9 cellular contexts compared by ENCODE assay signal in genomic region chr10:50622497-50623298, GRCh38. TPM values are rescaled to one million over a fixed set of nuclear protein-coding genes. Genes with fewer than 3 reads are reported as not detected.
DNase-seq lines count a peak whose midpoint lies in the region; ATAC-seq, FAIRE-seq and TF ChIP-seq lines count a peak whose summit lies in the region.
"Had no signal": no experiment of that assay in that cellular context is flagged by ENCODE, and none has a peak within 500 bp of the region (broad histone marks: within the 10 kb centered on the region; RNA-seq: fewer than 3 reads in every experiment).

No MANE protein-coding gene starts in this region.

- POLR2A ChIA-PET in activated CD8-positive, alpha-beta T cell treated with anti-CD3 and anti-CD28 coated beads, Interleukin-2, amount 10 ng/mL, durations not matched to agents 7 days and 5 days (lab: Charles Lee): interaction anchor here (1.1 to 1.9 kb wide), 3 partner anchors 14 to 205 kb away, joined by 4 to 8 read pairs (median 7); no protein-coding TSS in a partner anchor
- POLR2A ChIA-PET in H1 (lab: Charles Lee; ENCODE audit: partially characterized antibody): interaction anchor here (0.5 to 2.0 kb wide), 7 partner anchors 9 to 63 kb away, joined by 3 to 5 read pairs (median 3); no protein-coding TSS in a partner anchor

- H4K5ac ChIP-seq in H1 (ENCODE audit: insufficient read length, low read depth, low read length): no peak overlapping the region

- H3K56ac ChIP-seq in H1 (replicated peaks; ENCODE audit: insufficient read length, low read depth, low read length): no peak overlapping the region

- TF ChIP-seq POLR2A in H1 (IDR thresholded peaks at IDR 0.05; ENCODE audit: control extremely low read depth in 1 of 2, low read depth in 2 of 2, low read length in 2 of 2): no peak

- TF ChIP-seq RAD21 in H1 (IDR thresholded peaks at IDR 0.05 in 1 of 2, conservative IDR thresholded peaks at IDR 0.05 in 1 of 2; ENCODE audit: low read depth in 2 of 2, low read length in 2 of 2): 0 out of 4 replicates have a peak, but pooled peaks of 1 of the 2 experiments have one; percentile 0

- H2BK15ac ChIP-seq in H1 (ENCODE audit: low read length): no peak overlapping the region

- peak overlapping the region; percentile 88 to 100 for H3K4me2 ChIP-seq in H1 (ENCODE audit: insufficient read depth in 1 of 2, low read depth in 2 of 2, low read length in 2 of 2)

- no peak overlapping the region for H3K23ac ChIP-seq in H1 (ENCODE audit: insufficient read length)

- TF ChIP-seq CTCF in LNCaP clone FGC (IDR thresholded peaks at IDR 0.05; ENCODE audit: control insufficient read depth, extremely low read depth, insufficient read depth) (0 out of 2 replicates have a peak, but pooled peaks have one; percentile 7), H1 (IDR thresholded peaks at IDR 0.05; ENCODE audit: control extremely low read depth in 1 of 3, insufficient read depth in 1 of 3, low read depth in 1 of 3, low read length in 3 of 3) (no peak)

- no peaks in the 10 kb centered on the region for H3K36me3 ChIP-seq in H1 (ENCODE audit: control insufficient read depth in 2 of 4, insufficient read depth in 4 of 4, low read length in 3 of 4)
- peaks cover 0 to 3% of the 10 kb centered on the region in 2 donors for H3K36me3 ChIP-seq in stomach smooth muscle (ENCODE audit: control insufficient read depth in 2 of 2, insufficient read depth in 2 of 2, low read length in 2 of 2)

- H4K20me1 ChIP-seq in H1 (replicated peaks in 1 of 2; ENCODE audit: control insufficient read depth in 1 of 2, insufficient read depth in 2 of 2, low read length in 2 of 2): peaks cover 2 to 10% of the 10 kb centered on the region in 2 experiments

- no peak overlapping the region for H2AK5ac ChIP-seq in H1 (ENCODE audit: low read depth, low read length)

- H3K79me1 ChIP-seq in H1 (ENCODE audit: low read depth, low read length): peaks cover 2% of the 10 kb centered on the region; the same call in 1 of the 2 replicates

- no peak for FAIRE-seq in H1 (lab: Jason Lieb, UNC)
- FAIRE-seq: TTC549 had no signal

- ATAC-seq in activated CD8-positive, alpha-beta T cell treated with anti-CD3 and anti-CD28 coated beads, Interleukin-2, amount 10 ng/mL, durations not matched to agents 7 days and 5 days: no peak
- ATAC-seq in memory B cell (ENCODE audit: low read depth) (peak; percentile 3), GM18867 (IDR thresholded peaks at IDR 0.05; ENCODE audit: unreplicated experiment) (no peak), GM18511 (IDR thresholded peaks at IDR 0.05; ENCODE audit: unreplicated experiment) (no peak)

- no peak overlapping the region for H2BK120ac ChIP-seq in H1 (replicated peaks; ENCODE audit: low read depth, low read length)

- 3% methylated on average over 33 of the region's 50 CpGs; no CpG with 5 or more reads in 1 of the 2 experiments for WGBS in H1 (ENCODE audit: extremely low coverage in 1 of 2, insufficient coverage in 1 of 2, insufficient read length in 1 of 2, insufficient replicate concordance in 2 of 2, low coverage in 1 of 2, low lambda C conversion rate in 2 of 2, missing lambda C conversion rate in 1 of 2), 2 experiments

- CTCF ChIA-PET in activated CD8-positive, alpha-beta T cell treated with anti-CD3 and anti-CD28 coated beads, Interleukin-2, amount 10 ng/mL, durations not matched to agents 7 days and 5 days (lab: Charles Lee): interaction anchor here (0.6 to 3.5 kb wide), 16 partner anchors 10 to 1088 kb away, joined by 3 to 19 read pairs (median 6); no protein-coding TSS in a partner anchor
- CTCF ChIA-PET in H1 (lab: Charles Lee; ENCODE audit: partially characterized antibody): interaction anchor here (0.9 to 3.2 kb wide), 10 partner anchors 10 to 70 kb away, joined by 3 to 19 read pairs (median 5); no protein-coding TSS in a partner anchor

- no peaks in the 10 kb centered on the region for H3K27me3 Mint-ChIP-seq in activated CD8-positive, alpha-beta T cell treated with anti-CD3 and anti-CD28 coated beads, Interleukin-2, amount 10 ng/mL, durations not matched to agents 7 days and 5 days (ENCODE audit: low read depth)
- no peaks in the 10 kb centered on the region for H3K27me3 Mint-ChIP-seq in memory B cell

- H3K27ac ChIP-seq in H1 (ENCODE audit: low read depth, low read length) (no peak overlapping the region), stomach smooth muscle (ENCODE audit: low read length) (peak overlapping the region; percentile 100)

- no peaks in the 10 kb centered on the region for H3K9me3 Mint-ChIP-seq in activated CD8-positive, alpha-beta T cell treated with anti-CD3 and anti-CD28 coated beads, Interleukin-2, amount 10 ng/mL, durations not matched to agents 7 days and 5 days (ENCODE audit: insufficient read depth)
- no peaks in the 10 kb centered on the region for H3K9me3 Mint-ChIP-seq in memory B cell

- peaks cover 52% of the 10 kb centered on the region for H3K4me1 Mint-ChIP-seq in activated CD8-positive, alpha-beta T cell treated with anti-CD3 and anti-CD28 coated beads, Interleukin-2, amount 10 ng/mL, durations not matched to agents 7 days and 5 days (ENCODE audit: low read depth)
- peaks cover 34% of the 10 kb centered on the region for H3K4me1 Mint-ChIP-seq in memory B cell

- H3K27ac Mint-ChIP-seq in activated CD8-positive, alpha-beta T cell treated with anti-CD3 and anti-CD28 coated beads, Interleukin-2, amount 10 ng/mL, durations not matched to agents 7 days and 5 days: peak overlapping the region; percentile 93
- peak overlapping the region; percentile 94 for H3K27ac Mint-ChIP-seq in memory B cell

- peak overlapping the region; percentile 89 for H3K4me3 ChIP-seq in LNCaP clone FGC (ENCODE audit: low read depth, low read length)
- peak overlapping the region; percentile 65 to 88 (median 76) for H3K4me3 ChIP-seq in H1 (ENCODE audit: extremely low read depth in 1 of 4, insufficient read depth in 2 of 4, low read depth in 3 of 4, low read length in 4 of 4)
- peak overlapping the region; percentile 55 to 97 for H3K4me3 ChIP-seq in stomach smooth muscle (ENCODE audit: low read length in 2 of 2)

- H3K4me1 ChIP-seq in H1 (replicated peaks in 1 of 4; ENCODE audit: control insufficient read depth in 3 of 4, insufficient read depth in 4 of 4, low read length in 3 of 4): peaks cover 11 to 25% (median 19%) of the 10 kb centered on the region in 4 experiments
- peaks cover 38% of the 10 kb centered on the region for H3K4me1 ChIP-seq in stomach smooth muscle (ENCODE audit: control insufficient read depth, insufficient read depth, low read length)

- TF ChIP-seq EP300 in H1 (IDR thresholded peaks at IDR 0.05; ENCODE audit: borderline replicate concordance in 1 of 2, low read depth in 2 of 2, low read length in 2 of 2): no peak

- no peak overlapping the region for H3K14ac ChIP-seq in H1 (ENCODE audit: insufficient read length)

- DNase-seq in DMS114 treated with DMSO at 0.1 percent for 48 hours (lab: John Stamatoyannopoulos, UW; ENCODE audit: unreplicated experiment): peak; percentile 9
- no peak for DNase-seq in LNCaP clone FGC (ENCODE audit: low read depth)
- DNase-seq in activated CD8-positive, alpha-beta T cell treated with anti-CD3 and anti-CD28 coated beads, Interleukin-2, amount 10 ng/mL, durations not matched to agents 7 days and 5 days: peak; percentile 45
- no peak for DNase-seq in H1 (ENCODE audit: low read depth in 1 of 2, low spot score in 2 of 2)
- peak; percentile 20 to 59 for DNase-seq in memory B cell (ENCODE audit: low spot score in 2 of 2)

- no peak overlapping the region for H3K4ac ChIP-seq in H1 (replicated peaks; ENCODE audit: insufficient read length, low read depth, low read length)

- no peak overlapping the region for H4K91ac ChIP-seq in H1 (replicated peaks; ENCODE audit: insufficient read length, low read length)

- H3K79me2 ChIP-seq in H1 (ENCODE audit: control insufficient read depth in 1 of 2, insufficient read depth in 2 of 2, low read length in 2 of 2): peaks cover 0 to 43% of the 10 kb centered on the region in 2 experiments; a peak in 2 of 4 replicates

- peaks cover 17% of the 10 kb centered on the region for H3K23me2 ChIP-seq in H1 (ENCODE audit: low read depth, low read length)

- H3K4me3 Mint-ChIP-seq in activated CD8-positive, alpha-beta T cell treated with anti-CD3 and anti-CD28 coated beads, Interleukin-2, amount 10 ng/mL, durations not matched to agents 7 days and 5 days: peak overlapping the region; percentile 92
- H3K4me3 Mint-ChIP-seq in memory B cell: peak overlapping the region; percentile 98

- H4K8ac ChIP-seq in H1 (ENCODE audit: extremely low read depth, insufficient read depth, low read length): no peak overlapping the region

- H2BK5ac ChIP-seq in H1 (ENCODE audit: low read depth, low read length): no peak overlapping the region

- no peak overlapping the region for H2AFZ ChIP-seq in H1 (ENCODE audit: low read length)

- H2BK12ac ChIP-seq in H1 (ENCODE audit: low read depth, low read length): no peak overlapping the region

- H3K36me3 Mint-ChIP-seq in activated CD8-positive, alpha-beta T cell treated with anti-CD3 and anti-CD28 coated beads, Interleukin-2, amount 10 ng/mL, durations not matched to agents 7 days and 5 days (ENCODE audit: low read depth): peaks cover 6% of the 10 kb centered on the region
- peaks cover 1% of the 10 kb centered on the region for H3K36me3 Mint-ChIP-seq in memory B cell

- no peak overlapping the region; the same call in 1 of the 2 replicates for H3K18ac ChIP-seq in H1 (ENCODE audit: extremely low read depth, low read length)

- H3K27me3 ChIP-seq in H1 (replicated peaks in 1 of 4; ENCODE audit: control insufficient read depth in 3 of 4, extremely low read depth in 1 of 4, insufficient read depth in 3 of 4, low read length in 3 of 4): no peaks in the 10 kb centered on the region; a peak in 1 of 7 replicates
- no peaks in the 10 kb centered on the region for H3K27me3 ChIP-seq in stomach smooth muscle (ENCODE audit: control insufficient read depth in 1 of 2, insufficient read depth in 2 of 2, low read length in 2 of 2)

- H2BK20ac ChIP-seq in H1 (ENCODE audit: low read length): no peak overlapping the region

- H3K9me3 ChIP-seq in H1 (ENCODE audit: insufficient read depth in 2 of 2, low read depth in 1 of 2, low read length in 1 of 2) (no peaks in the 10 kb centered on the region), stomach smooth muscle (ENCODE audit: control insufficient read depth in 2 of 2, low read length in 2 of 2) (no peaks in the 10 kb centered on the region)

- H3K9ac ChIP-seq in H1 (replicated peaks in 1 of 4; ENCODE audit: extremely low read depth in 1 of 4, low read depth in 3 of 4, low read length in 3 of 4) (peak overlapping the region; percentile 8 to 56 (median 28); a peak in 4 of 7 replicates), stomach smooth muscle (ENCODE audit: low read length in 2 of 2) (peak overlapping the region; percentile 91 to 100)

RNA-seq across cellular contexts. Expression of gene SGMS1, which starts 1.1 kb away (rescaled TPM):
- 10 to 100 TPM; 14.2 to 16.4 TPM for total RNA-seq in activated CD8-positive, alpha-beta T cell treated with anti-CD3 and anti-CD28 coated beads, Interleukin-2, amount 10 ng/mL, durations not matched to agents 7 days and 5 days
- 12.7 and 15.6 TPM in 2 replicates for total RNA-seq in H1 (2021; fragmentation: NEBNext Ultra II Directional; extraction: Animal tissue kit (Norgen Biotek cat#: 25700))
- polyA plus RNA-seq in H1 (2011; rRNA removed): 4.8 and 6.0 TPM in 2 replicates
- 6.7 TPM for polyA plus RNA-seq in H1 (2011; cell fraction: cytosol; rRNA removed)
- 12.3 TPM for polyA plus RNA-seq in H1 (2011; cell fraction: nucleus; rRNA removed)
- 9.0 to 10.5 TPM (median 10.5 TPM) in 4 replicates for polyA plus RNA-seq in H1 (2012, experiment 1 of 2)
- 1.3 TPM for polyA plus RNA-seq in H1 (2012, experiment 2 of 2)
- 8.1 TPM for polyA plus RNA-seq in H1 (2013, experiment 1 of 2)
- polyA plus RNA-seq in H1 (2013, experiment 2 of 2): 8.7 TPM
- 14.5 and 14.8 TPM in 2 replicates for polyA minus RNA-seq in H1 (2011; rRNA and poly(A)+ RNA removed)
- polyA minus RNA-seq in H1 (2011; cell fraction: cytosol; rRNA and poly(A)+ RNA removed): 14.5 TPM
- 58.9 TPM for polyA minus RNA-seq in H1 (2011; cell fraction: nucleus; rRNA and poly(A)+ RNA removed)

Comparison
In these comparisons a context has a peak if more than half of its experiments do, and no peak if none do; other contexts are left out.
1. DNase-seq: peak in DMS114 treated with DMSO at 0.1 percent for 48 hours (single experiment), activated CD8-positive, alpha-beta T cell treated with anti-CD3 and anti-CD28 coated beads, Interleukin-2, amount 10 ng/mL, durations not matched to agents 7 days and 5 days (single experiment) and memory B cell (2 of 2); none in LNCaP clone FGC (single experiment) and H1 (0 of 2).
2. Peak in every context shown above with its lines, with median percentiles within 50 percentile points of each other: H3K4me3 ChIP-seq.